21 cellular contexts compared by ENCODE assay signal in the genomic region with DNA sequence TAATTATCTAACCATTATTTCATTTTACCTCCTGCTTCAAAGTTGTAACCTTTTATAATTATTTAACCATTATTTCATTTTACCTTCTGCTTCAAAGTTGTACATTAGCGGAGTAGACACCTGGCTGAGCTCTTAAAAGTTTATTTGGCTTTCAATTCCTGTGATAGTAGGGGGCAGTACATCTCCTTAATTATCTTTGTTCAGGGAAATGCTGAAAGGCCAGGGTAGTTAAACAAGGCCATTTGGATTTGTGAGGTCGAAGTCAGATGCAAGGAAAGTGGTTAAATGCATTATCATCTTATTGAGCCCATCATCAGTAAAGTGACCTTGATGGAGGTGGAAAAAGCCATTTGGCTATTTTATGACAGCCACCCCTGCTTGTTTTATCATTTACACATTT.
"Had no signal": no experiment of that assay in that cellular context is flagged by ENCODE, and none has a peak within 500 bp of the region (broad histone marks: within the 10 kb centered on the region; RNA-seq: fewer than 3 reads in every experiment).

No MANE protein-coding gene starts in this region.

- H3K36me3 ChIP-seq: prostate gland, tibial artery, vagina had no signal

- H3K27ac ChIP-seq: epithelial cell of prostate, prostate gland, skin epidermis, tibial artery, vagina, VCaP had no signal

- H3K9me3 ChIP-seq: prostate gland, tibial artery, vagina had no signal

- H3K27me3 ChIP-seq: vagina had no signal

- H3K4me3 ChIP-seq: prostate gland, skin epidermis, tibial artery, vagina had no signal

- H3K36me3 Mint-ChIP-seq: activated CD4-positive, alpha-beta memory T cell treated with anti-CD3 and anti-CD28 coated beads for 36 hours; activated CD8-positive, alpha-beta memory T cell treated with anti-CD3 and anti-CD28 coated beads, Interleukin-2, amount 10 ng/mL, durations not matched to agents 7 days and 5 days; activated naive CD4-positive, alpha-beta T cell treated with anti-CD3 and anti-CD28 coated beads, Interleukin-2, amount 10 ng/mL, durations not matched to agents 7 days and 5 days; immature natural killer cell; natural killer cell treated with Interleukin-12 subunit alpha and Interleukin-12 subunit beta and Interleukin-15 and Interleukin-18, amount 100 ng/mL, for 72 hours had no signal

- H3K4me1 ChIP-seq: prostate gland had no signal

- H3K27ac Mint-ChIP-seq: activated CD4-positive, alpha-beta memory T cell treated with anti-CD3 and anti-CD28 coated beads for 36 hours; activated CD8-positive, alpha-beta memory T cell treated with anti-CD3 and anti-CD28 coated beads, Interleukin-2, amount 10 ng/mL, durations not matched to agents 7 days and 5 days; activated naive CD4-positive, alpha-beta T cell treated with anti-CD3 and anti-CD28 coated beads, Interleukin-2, amount 10 ng/mL, durations not matched to agents 7 days and 5 days; activated T-helper 2 cell treated with anti-CD3 and anti-CD28 coated beads, Interferon-gamma antibody, Interleukin-2, Interleukin-4, amounts not matched to agents 10 μg/mL and 5 μg/mL and 100 μg/mL, durations not matched to agents 14 hours and 24 hours and 36 hours; effector memory CD8-positive, alpha-beta T cell; immature natural killer cell; natural killer cell treated with Interleukin-12 subunit alpha and Interleukin-12 subunit beta and Interleukin-15 and Interleukin-18, amount 100 ng/mL, for 72 hours had no signal

- H3K9me3 Mint-ChIP-seq: activated CD4-positive, alpha-beta memory T cell treated with anti-CD3 and anti-CD28 coated beads for 36 hours; activated naive CD4-positive, alpha-beta T cell treated with anti-CD3 and anti-CD28 coated beads, Interleukin-2, amount 10 ng/mL, durations not matched to agents 7 days and 5 days; activated T-helper 2 cell treated with anti-CD3 and anti-CD28 coated beads, Interferon-gamma antibody, Interleukin-2, Interleukin-4, amounts not matched to agents 10 μg/mL and 5 μg/mL and 100 μg/mL, durations not matched to agents 14 hours and 24 hours and 36 hours; effector memory CD8-positive, alpha-beta T cell; natural killer cell treated with Interleukin-12 subunit alpha and Interleukin-12 subunit beta and Interleukin-15 and Interleukin-18, amount 100 ng/mL, for 72 hours had no signal

- DNase-seq: activated CD4-positive, alpha-beta memory T cell treated with anti-CD3 and anti-CD28 coated beads for 36 hours; activated CD8-positive, alpha-beta memory T cell treated with anti-CD3 and anti-CD28 coated beads, Interleukin-2, amount 10 ng/mL, durations not matched to agents 7 days and 5 days; activated naive CD4-positive, alpha-beta T cell treated with anti-CD3 and anti-CD28 coated beads, Interleukin-2, amount 10 ng/mL, durations not matched to agents 7 days and 5 days; activated T-cell treated with anti-CD3 and anti-CD28 coated beads, Interleukin-2, amount 50 U/mL, for 1 hour; dermis blood vessel endothelial cell; effector memory CD8-positive, alpha-beta T cell; foreskin melanocyte; head of caudate nucleus; immature natural killer cell; nucleus accumbens; right cardiac atrium; stimulated activated CD4-positive, alpha-beta T cell treated with anti-CD3 and anti-CD28 coated beads, Interleukin-4, amount 100 ng/mL, for 24 hours; stimulated activated naive CD4-positive, alpha-beta T cell; tibial artery had no signal

- H3K4me3 Mint-ChIP-seq: activated CD4-positive, alpha-beta memory T cell treated with anti-CD3 and anti-CD28 coated beads for 36 hours; activated CD8-positive, alpha-beta memory T cell treated with anti-CD3 and anti-CD28 coated beads, Interleukin-2, amount 10 ng/mL, durations not matched to agents 7 days and 5 days; activated naive CD4-positive, alpha-beta T cell treated with anti-CD3 and anti-CD28 coated beads, Interleukin-2, amount 10 ng/mL, durations not matched to agents 7 days and 5 days; effector memory CD8-positive, alpha-beta T cell; immature natural killer cell; natural killer cell treated with Interleukin-12 subunit alpha and Interleukin-12 subunit beta and Interleukin-15 and Interleukin-18, amount 100 ng/mL, for 72 hours had no signal
